In genomic region chr7:157509226-157509625, GRCh38 we compare ENCODE assay signal across 26 cellular contexts.
"Had no signal": no experiment of that assay in that cellular context is flagged by ENCODE, and none has a peak within 500 bp of the region (broad histone marks: within the 10 kb centered on the region; RNA-seq: fewer than 3 reads in every experiment).

No MANE protein-coding gene starts in this region.

- H3K9me3 ChIP-seq: suprapubic skin, testis, thoracic aorta, thyroid gland, upper lobe of right lung, uterus, vagina had no signal

- H3K27me3 ChIP-seq: testis, thyroid gland, tibial nerve, upper lobe of left lung, uterus, vagina had no signal

- H3K27ac ChIP-seq: stomach, suprapubic skin, testis, thoracic aorta, thyroid gland, tibial artery, tibial nerve, transverse colon, upper lobe of left lung, upper lobe of right lung, uterus, vagina had no signal

- H3K36me3 ChIP-seq: stomach, suprapubic skin, thoracic aorta, thyroid gland, tibial artery, tibial nerve, transverse colon, upper lobe of left lung, upper lobe of right lung, uterus, vagina had no signal

- H3K4me1 ChIP-seq: stomach, suprapubic skin, testis, thyroid gland, tibial artery, tibial nerve, transverse colon, upper lobe of left lung, upper lobe of right lung, uterus, vagina had no signal

- H3K4me3 ChIP-seq: stomach, suprapubic skin, testis, thoracic aorta, thyroid gland, tibial artery, tibial nerve, transverse colon, upper lobe of left lung, upper lobe of right lung, uterus, vagina had no signal

- DNase-seq: stimulated activated CD4-positive, alpha-beta T cell treated with anti-CD3 and anti-CD28 coated beads, Interleukin-2, amount 100 ng/mL, for 48 hours; stimulated activated CD4-positive, alpha-beta T cell treated with anti-CD3 and anti-CD28 coated beads, Interleukin-4, amount 100 ng/mL, for 1 hour; stimulated activated CD4-positive, alpha-beta T cell treated with anti-CD3 and anti-CD28 coated beads, Interleukin-4, amount 100 ng/mL, for 24 hours; stimulated activated CD4-positive, alpha-beta T cell treated with anti-CD3 and anti-CD28 coated beads, Interleukin-4, amount 100 ng/mL, for 4 hours; stimulated activated CD8-positive, alpha-beta memory T cell treated with anti-CD3 and anti-CD28 coated beads, Interleukin-4, amount 100 ng/mL, for 48 hours; stimulated activated naive B cell treated with anti-CD40 and anti-IgM and Interleukin-4, amounts not matched to agents 10 μg/mL and 1 μg/mL and 100 μg/mL, for 72 hours; stimulated activated naive CD4-positive, alpha-beta T cell; stimulated activated naive CD4-positive, alpha-beta T cell treated with Interleukin-2 at 50 U/mL for 16 hours; stimulated activated naive CD8-positive, alpha-beta T cell treated with anti-CD3 and anti-CD28 coated beads, Interleukin-15, amount 100 ng/mL, for 72 hours; stimulated activated naive CD8-positive, alpha-beta T cell treated with anti-CD3 and anti-CD28 coated beads, Interleukin-15, Interleukin-2, amounts not matched to agents 100 U/mL and 50 U/mL, for 24 hours; stomach; substantia nigra; thyroid gland; tibial artery; transverse colon; trophoblast cell; uterus had no signal

- FAIRE-seq: urothelium cell line had no signal

- ATAC-seq: stimulated activated effector memory CD8-positive, alpha-beta T cell treated with anti-CD3 and anti-CD28 coated beads, Interleukin-12 subunit alpha, Interleukin-12 subunit beta, amount 100 ng/mL, for 72 hours; stimulated activated naive B cell treated with anti-CD40 and anti-IgM and Interleukin-4, amounts not matched to agents 10 μg/mL and 1 μg/mL and 100 μg/mL, for 72 hours; stimulated activated naive CD8-positive, alpha-beta T cell treated with anti-CD3 and anti-CD28 coated beads, Interleukin-15, amount 100 ng/mL, for 72 hours; stimulated activated naive CD8-positive, alpha-beta T cell treated with anti-CD3 and anti-CD28 coated beads, Interleukin-15, Interleukin-2, amounts not matched to agents 100 U/mL and 50 U/mL, for 24 hours had no signal
